8 cellular contexts compared by ENCODE assay signal in genomic region chr10:26684667-26685264, GRCh38. TPM values are rescaled to one million over a fixed set of nuclear protein-coding genes. Genes with fewer than 3 reads are reported as not detected.
A peak's percentile ranks its signal among the peaks of the same experiment; 100 is the strongest.
DNase-seq lines count a peak whose midpoint lies in the region; ATAC-seq and TF ChIP-seq lines count a peak whose summit lies in the region.
"Not testable (repeated sequence)": the region's sequence is repeated elsewhere in the genome, so short reads cannot be mapped to it uniquely, and the experiment has no call there.

No MANE protein-coding gene starts in this region.

- not testable (repeated sequence) for H3K36me3 Mint-ChIP-seq in CD4-positive, alpha-beta T cell (ENCODE audit: low read depth); MCF 10A (ENCODE audit: insufficient read depth, unreplicated experiment)

- H3K27ac ChIP-seq in CD4-positive, alpha-beta T cell (ENCODE audit: low read depth, low read length); right atrium auricular region: not testable (repeated sequence)

- peak overlapping the region; percentile 69 for H3K27ac Mint-ChIP-seq in CD4-positive, alpha-beta T cell
- not testable (repeated sequence) for H3K27ac Mint-ChIP-seq in MCF 10A (ENCODE audit: low read depth, unreplicated experiment)

- peak; percentile 41 for ATAC-seq in CD4-positive, alpha-beta T cell (ENCODE audit: poor library complexity)
- ATAC-seq in GM19025 (IDR thresholded peaks at IDR 0.05; ENCODE audit: low read depth, unreplicated experiment) (peak; percentile 85), HG02885 (IDR thresholded peaks at IDR 0.05; ENCODE audit: poor library complexity, unreplicated experiment) (peak; percentile 97)

- not testable (repeated sequence) for H3K4me3 ChIP-seq in right atrium auricular region

- not testable (repeated sequence) for H3K9me3 ChIP-seq in CD4-positive, alpha-beta T cell (ENCODE audit: control insufficient read depth, low read length); right atrium auricular region

- not testable (repeated sequence) for H3K9me3 Mint-ChIP-seq in CD4-positive, alpha-beta T cell; MCF 10A (ENCODE audit: unreplicated experiment)

- H3K4me1 ChIP-seq in right atrium auricular region = not testable (repeated sequence)

- POLR2A ChIA-PET in CD4-positive, alpha-beta T cell (lab: Charles Lee) = not testable (repeated sequence)
- POLR2A ChIA-PET in MCF 10A (lab: Yijun Ruan, JAX) = interaction anchor here (3.8 kb wide), 1 partner anchor 12 kb away, joined by 12 read pairs; the partner anchor contains the start of gene PDSS1

- CTCF ChIA-PET in CD4-positive, alpha-beta T cell (lab: Charles Lee) = interaction anchor here (1.5 to 2.0 kb wide), 2 partner anchors 12 to 41 kb away, joined by 3 to 5 read pairs; partner anchors contain the start of gene PDSS1
- CTCF ChIA-PET in MCF 10A (lab: Yijun Ruan, JAX) = interaction anchor here (0.6 to 3.1 kb wide), 5 partner anchors 10 to 279 kb away, joined by 3 to 12 read pairs (median 4); partner anchors contain the start of gene PDSS1

- H3K27me3 ChIP-seq in CD4-positive, alpha-beta T cell (ENCODE audit: control insufficient read depth, insufficient read depth, low read length); right atrium auricular region: not testable (repeated sequence)

- intact Hi-C loops in CD4-positive, alpha-beta T cell (cut with DNase I, micrococcal nuclease) = loop anchor here in 1 of 2 experiments (5.0 kb wide), 2 partner anchors 178 to 198 kb away; partner anchors contain the start of gene ABI1
- intact Hi-C loops in MCF 10A (cut with micrococcal nuclease) = loop anchor here (2.0 kb wide), 1 partner anchor 198 kb away; no protein-coding TSS in a partner anchor

- H3K4me1 Mint-ChIP-seq in CD4-positive, alpha-beta T cell (ENCODE audit: low read depth) = peaks cover 61% of the 10 kb centered on the region
- H3K4me1 Mint-ChIP-seq in MCF 10A (ENCODE audit: insufficient read depth, unreplicated experiment) = peaks cover 11% of the 10 kb centered on the region

- not testable (repeated sequence) for DNase-seq in CD4-positive, alpha-beta T cell; right atrium auricular region (ENCODE audit: low spot score)
- DNase-seq in MV-4-11 (lab: John Stamatoyannopoulos, UW) (peak; percentile 33), SHP77 treated with DMSO at 0.1 percent for 48 hours (lab: John Stamatoyannopoulos, UW) (peak; percentile 55), MCF 10A (ENCODE audit: unreplicated experiment) (peak; percentile 50), putamen (ENCODE audit: low spot score) (peak; percentile 7)

- H3K4me3 Mint-ChIP-seq in CD4-positive, alpha-beta T cell = peak overlapping the region; percentile 36
- not testable (repeated sequence) for H3K4me3 Mint-ChIP-seq in MCF 10A (ENCODE audit: unreplicated experiment)

- not testable (repeated sequence) for H3K27me3 Mint-ChIP-seq in CD4-positive, alpha-beta T cell; MCF 10A (ENCODE audit: insufficient read depth, unreplicated experiment)

- not testable (repeated sequence) for BruUV-seq in MCF 10A (replicated peaks; lab: Mats Ljungman, UMichigan)

- peak; percentile 79 for TF ChIP-seq CTCF in CD4-positive, alpha-beta T cell (IDR thresholded peaks at IDR 0.05)
- peak; percentile 35 for TF ChIP-seq CTCF in MCF 10A (IDR thresholded peaks at IDR 0.05; ENCODE audit: unreplicated experiment)
- TF ChIP-seq CTCF in right atrium auricular region (IDR thresholded peaks at IDR 0.05) = peak; percentile 10 to 64

- H3K36me3 ChIP-seq in right atrium auricular region = not testable (repeated sequence)

RNA-seq across cellular contexts. Expression of gene PDSS1, which starts 12.7 kb away (rescaled TPM):
- 1 to 10 TPM; 3.8 to 4.5 TPM for total RNA-seq in CD4-positive, alpha-beta T cell
- total RNA-seq in MCF 10A (2022) (9.1 and 14.3 TPM in 2 replicates), right atrium auricular region (1 to 10 TPM; 2.8 to 4.7 TPM)

Comparison
In these comparisons a context has a peak if more than half of its experiments do, and no peak if none do; other contexts are left out.
1. ATAC-seq: peak in every context shown above with its lines; median percentile 97 in HG02885; 85 in GM19025; 41 in CD4-positive, alpha-beta T cell.